Comparison of ENCODE assay signal across 8 cellular contexts in the genomic region with DNA sequence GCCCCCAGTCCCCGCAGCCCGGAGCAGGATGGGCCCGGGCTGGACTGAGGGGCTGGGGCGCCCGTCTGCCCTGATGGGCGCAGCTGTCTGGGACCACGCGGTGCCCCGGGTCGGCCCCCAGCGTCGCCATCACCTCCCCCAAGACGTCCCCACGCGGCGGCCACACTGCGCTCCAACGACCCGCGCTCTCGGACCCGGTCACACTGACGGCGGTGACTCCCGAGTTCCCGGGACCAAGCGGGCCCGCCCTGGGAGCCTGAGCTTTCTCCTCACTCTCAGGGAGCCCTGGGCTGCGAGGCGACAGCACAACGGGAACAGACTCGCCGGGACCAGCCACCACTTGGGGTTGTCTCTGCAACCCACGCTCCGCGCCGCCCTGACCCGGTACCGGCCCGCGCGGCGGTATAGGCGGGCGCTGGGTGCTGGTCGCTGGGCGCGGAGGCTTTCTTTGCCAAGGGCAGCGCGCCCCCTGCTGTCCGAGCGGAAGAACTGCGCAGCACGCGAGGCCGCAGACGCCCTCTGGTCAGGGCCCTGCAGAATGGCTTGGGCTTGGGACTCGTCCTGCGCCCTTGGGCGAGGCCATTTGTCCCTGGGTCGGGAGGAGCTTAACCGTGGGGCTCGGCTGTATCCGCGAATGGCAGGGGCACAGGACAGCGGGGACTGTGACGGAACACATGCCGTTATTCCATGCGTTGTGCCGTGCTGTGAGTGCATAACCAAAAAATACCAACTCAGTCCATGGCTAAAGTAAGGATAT.
A peak's percentile ranks its signal among the peaks of the same experiment; 100 is the strongest.
DNase-seq lines count a peak whose midpoint lies in the region; ATAC-seq, FAIRE-seq and TF ChIP-seq lines count a peak whose summit lies in the region.

No MANE protein-coding gene starts in this region.

- H3K27ac ChIP-seq in BLaER1 = no peak overlapping the region

- H3K27me3 ChIP-seq in BLaER1 (peaks cover 10% of the 10 kb centered on the region), NT2/D1 (ENCODE audit: insufficient read depth, insufficient read length) (peaks cover 14% of the 10 kb centered on the region)

- H3K9me3 ChIP-seq in BLaER1 = no peaks in the 10 kb centered on the region
- no peaks in the 10 kb centered on the region for H3K9me3 ChIP-seq in NT2/D1 (ENCODE audit: insufficient read depth, low read length)

- DNase-seq in GM19239 (ENCODE audit: insufficient read length, low spot score) = peak; percentile 71
- peak; percentile 51 for DNase-seq in NT2/D1 (ENCODE audit: low read depth, low spot score)
- DNase-seq in activated T-cell treated with anti-CD3 and anti-CD28 coated beads for 1 hour (ENCODE audit: low read depth) = peak; percentile 67
- DNase-seq in epithelial cell of esophagus (ENCODE audit: low read depth) = peak; percentile 74
- peak; percentile 55 for DNase-seq in middle frontal gyrus (ENCODE audit: extremely low spot score, low spot score)
- DNase-seq in stimulated activated CD8-positive, alpha-beta memory T cell treated with anti-CD3 and anti-CD28 coated beads, Interleukin-15, amount 100 ng/mL, for 4 hours (ENCODE audit: low read depth in 2 of 2) = peak; percentile 40 to 52

- H3K9ac ChIP-seq in BLaER1 = peak overlapping the region; percentile 72
- H3K9ac ChIP-seq in NT2/D1 (ENCODE audit: insufficient read length, low read depth) = peak overlapping the region; percentile 72

- peak overlapping the region; percentile 98 for H3K4me2 ChIP-seq in BLaER1

- H4K20me1 ChIP-seq in BLaER1 = no peaks in the 10 kb centered on the region

- peaks cover 13% of the 10 kb centered on the region; the same call in 1 of the 2 replicates for H3K4me1 ChIP-seq in BLaER1
- H3K4me1 ChIP-seq in NT2/D1 (ENCODE audit: insufficient read depth, insufficient read length) = peaks cover 2% of the 10 kb centered on the region

- TF ChIP-seq CTCF in epithelial cell of esophagus (IDR thresholded peaks at IDR 0.05; ENCODE audit: insufficient read depth, low read depth, low read length, missing control alignments) = peak; percentile 79

- FAIRE-seq in GM19239 (lab: Jason Lieb, UNC) = peak; percentile 84

- no peaks in the 10 kb centered on the region for H3K36me3 ChIP-seq in BLaER1
- H3K36me3 ChIP-seq in NT2/D1 (ENCODE audit: insufficient read depth, insufficient read length, low read length) = peaks cover 3% of the 10 kb centered on the region

- peak; percentile 59 for ATAC-seq in HG03469 (IDR thresholded peaks at IDR 0.05; ENCODE audit: unreplicated experiment)

- H3K4me3 ChIP-seq in BLaER1 (peak overlapping the region; percentile 69), NT2/D1 (ENCODE audit: insufficient read length, low read depth) (peak overlapping the region; percentile 55), epithelial cell of esophagus (ENCODE audit: low read length) (peak overlapping the region; percentile 41)
